ENCODE assay signal across 12 cellular contexts in genomic region chr13:102002271-102002670, GRCh38.
"Had no signal": no experiment of that assay in that cellular context is flagged by ENCODE, and none has a peak within 500 bp of the region (broad histone marks: within the 10 kb centered on the region; RNA-seq: fewer than 3 reads in every experiment).

No MANE protein-coding gene starts in this region.

- H3K4me1 ChIP-seq: tibial nerve had no signal

- DNase-seq: activated CD4-positive, alpha-beta memory T cell treated with anti-CD3 and anti-CD28 coated beads for 36 hours; activated effector memory CD4-positive, alpha-beta T cell treated with anti-CD3 and anti-CD28 coated beads, Interleukin-2, amount 50 U/mL, for 16 hours; activated T-cell treated with anti-CD3 and anti-CD28 coated beads, Interleukin-2, amount 50 U/mL, for 4 hours; effector CD8-positive, alpha-beta T cell; hypothalamus; small intestine; T-cell; T1000 had no signal

- ATAC-seq: activated T-cell treated with anti-CD3 and anti-CD28 coated beads, Interleukin-2, amount 50 U/mL, for 4 hours; natural killer cell treated with Interleukin-12 subunit alpha and Interleukin-12 subunit beta and Interleukin-15 and Interleukin-18, amount 100 ng/mL, for 72 hours; T-cell had no signal

- H3K4me3 ChIP-seq: cardiac muscle cell, coronary artery, tibial nerve had no signal

- H3K9me3 ChIP-seq: tibial nerve had no signal

- H3K27ac ChIP-seq: cardiac muscle cell, tibial nerve had no signal

- H3K36me3 ChIP-seq: cardiac muscle cell, tibial nerve had no signal

- H3K27me3 ChIP-seq: cardiac muscle cell, tibial nerve had no signal
